11 cellular contexts compared by ENCODE assay signal in the genomic region with DNA sequence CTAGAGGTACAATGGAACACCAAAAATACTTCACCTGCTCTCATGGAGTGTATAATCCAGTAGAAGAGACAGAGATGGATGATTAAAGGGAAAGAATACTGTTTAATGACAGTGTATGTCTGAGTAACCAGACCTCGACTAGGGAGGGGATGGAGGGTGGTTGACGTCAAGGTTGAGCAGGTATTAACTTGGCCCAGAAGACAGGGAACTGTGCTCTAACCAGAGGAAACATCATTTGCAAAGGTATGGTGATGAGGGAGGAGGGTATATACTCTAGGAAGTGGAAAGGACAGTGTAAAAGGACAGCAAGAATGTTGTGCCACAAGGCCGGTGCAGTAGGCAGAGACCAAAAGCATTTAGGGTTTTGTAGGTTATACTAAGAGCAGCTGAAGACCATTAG. TPM values are rescaled to one million over a fixed set of nuclear protein-coding genes. Genes with fewer than 3 reads are reported as not detected.
A peak's percentile ranks its signal among the peaks of the same experiment; 100 is the strongest.
DNase-seq lines count a peak whose midpoint lies in the region; ATAC-seq and TF ChIP-seq lines count a peak whose summit lies in the region.
"Had no signal": no experiment of that assay in that cellular context is flagged by ENCODE, and none has a peak within 500 bp of the region (broad histone marks: within the 10 kb centered on the region; RNA-seq: fewer than 3 reads in every experiment).

No MANE protein-coding gene starts in this region.

- no peak for TF ChIP-seq EP300 in tibial nerve (IDR thresholded peaks at IDR 0.05)

- no peak overlapping the region for H2AFZ ChIP-seq in SU-DHL-6 (ENCODE audit: low read depth, low read length, severe bottlenecking)

- peak overlapping the region in 8 of 10 donors; percentile 75 to 92 (median 87) for H3K4me3 Mint-ChIP-seq in naive thymus-derived CD4-positive, alpha-beta T cell

- H3K4me3 ChIP-seq in SU-DHL-6 (ENCODE audit: insufficient read depth, low read length, poor library complexity, severe bottlenecking) = peak overlapping the region; percentile 95
- H3K4me3 ChIP-seq in naive thymus-derived CD4-positive, alpha-beta T cell (ENCODE audit: low read length) = peak overlapping the region; percentile 21
- H3K4me3 ChIP-seq in testis = no peak overlapping the region
- no peak overlapping the region for H3K4me3 ChIP-seq in tibial nerve

- TF ChIP-seq CTCF in GM10266 (IDR thresholded peaks at IDR 0.05; ENCODE audit: control insufficient read depth, insufficient read depth, low read depth, missing control alignments) = no peak
- TF ChIP-seq CTCF in SU-DHL-6 (IDR thresholded peaks at IDR 0.05; ENCODE audit: insufficient read depth, low read length, poor library complexity, severe bottlenecking) = no peak
- no peak for TF ChIP-seq CTCF in testis (IDR thresholded peaks at IDR 0.05)
- TF ChIP-seq CTCF in tibial nerve (IDR thresholded peaks at IDR 0.05) = no peak

- intact Hi-C loops in naive thymus-derived CD4-positive, alpha-beta T cell (cut with micrococcal nuclease) = loop anchor here (1.0 to 10.0 kb wide), 5 partner anchors 195 to 1297 kb away; partner anchors contain the start of genes CYTH3 (in 1 of the 2) and ZDHHC4 (in 1 of the 2)
- intact Hi-C loops in testis (cut with DNase I; ENCODE audit: low total_unique reads) = no loop called here

- peaks cover 6% of the 10 kb centered on the region; the same call in 1 of the 2 replicates for H4K20me1 ChIP-seq in SU-DHL-6 (ENCODE audit: low read depth, low read length)

- no peaks in the 10 kb centered on the region for H3K9me3 Mint-ChIP-seq in naive thymus-derived CD4-positive, alpha-beta T cell

- 81 to 93% methylated on average over 3 of the region's 3 CpGs for WGBS in testis, 2 donors
- 90 to 95% methylated on average over 3 of the region's 3 CpGs for WGBS in tibial nerve, 2 donors

- POLR2A ChIA-PET in naive thymus-derived CD4-positive, alpha-beta T cell (lab: Charles Lee) = interaction anchor here (0.6 to 2.1 kb wide), 2 partner anchors 71 to 438 kb away, joined by 3 to 8 read pairs; partner anchors contain the start of gene UMAD1

- peaks cover 73% of the 10 kb centered on the region for H3K79me2 ChIP-seq in SU-DHL-6 (ENCODE audit: insufficient read depth, low read length)

- H3K4me1 Mint-ChIP-seq in naive thymus-derived CD4-positive, alpha-beta T cell = peaks cover 21 to 59% (median 43%) of the 10 kb centered on the region in 7 donors

- H3K4me1 ChIP-seq in naive thymus-derived CD4-positive, alpha-beta T cell (ENCODE audit: control insufficient read depth in 2 of 2, insufficient read depth in 2 of 2, low read length in 2 of 2) = peaks cover 27 to 29% of the 10 kb centered on the region in 2 donors
- H3K4me1 ChIP-seq in testis (peaks cover 4% of the 10 kb centered on the region), tibial nerve (peaks cover 7 to 37% (median 14%) of the 10 kb centered on the region in 4 donors)

- no peaks in the 10 kb centered on the region for H3K9me3 ChIP-seq in SU-DHL-6 (ENCODE audit: insufficient read depth, low read length)
- no peaks in the 10 kb centered on the region for H3K9me3 ChIP-seq in naive thymus-derived CD4-positive, alpha-beta T cell (ENCODE audit: control insufficient read depth in 2 of 3, low read length in 3 of 3)
- no peaks in the 10 kb centered on the region for H3K9me3 ChIP-seq in testis
- H3K9me3 ChIP-seq in tibial nerve = no peaks in the 10 kb centered on the region

- H3K27me3 ChIP-seq in SU-DHL-6 (ENCODE audit: low read length) = no peaks in the 10 kb centered on the region
- no peaks in the 10 kb centered on the region for H3K27me3 ChIP-seq in naive thymus-derived CD4-positive, alpha-beta T cell (ENCODE audit: control insufficient read depth in 2 of 2, insufficient read depth in 2 of 2, low read length in 2 of 2)
- no peaks in the 10 kb centered on the region for H3K27me3 ChIP-seq in testis
- H3K27me3 ChIP-seq in tibial nerve = no peaks in the 10 kb centered on the region

- no peaks in the 10 kb centered on the region for H3K9me2 ChIP-seq in SU-DHL-6 (replicated peaks; ENCODE audit: insufficient read depth, low read length)

- peaks cover 7 to 25% (median 18%) of the 10 kb centered on the region in 5 donors for H3K36me3 Mint-ChIP-seq in naive thymus-derived CD4-positive, alpha-beta T cell

- peak overlapping the region; percentile 89 for H3K4me2 ChIP-seq in SU-DHL-6 (ENCODE audit: low read depth, low read length, poor library complexity, severe bottlenecking)

- TF ChIP-seq POLR2A in testis (IDR thresholded peaks at IDR 0.05) = no peak
- TF ChIP-seq POLR2A in tibial nerve (IDR thresholded peaks at IDR 0.05) = no peak

- peak; percentile 23 for ATAC-seq in GM21515 (IDR thresholded peaks at IDR 0.05; ENCODE audit: unreplicated experiment)
- no peak for ATAC-seq in naive thymus-derived CD4-positive, alpha-beta T cell

- peak overlapping the region; percentile 91 for H3K9ac ChIP-seq in SU-DHL-6 (ENCODE audit: low read length)

- H3K27ac ChIP-seq in SU-DHL-6 (ENCODE audit: low read depth, low read length) = peak overlapping the region; percentile 88
- peak overlapping the region; percentile 98 for H3K27ac ChIP-seq in naive thymus-derived CD4-positive, alpha-beta T cell (ENCODE audit: low read depth, low read length)
- no peak overlapping the region for H3K27ac ChIP-seq in testis
- peak overlapping the region in 1 of 4 donors; percentile 38 for H3K27ac ChIP-seq in tibial nerve

- H3F3A ChIP-seq in SU-DHL-6 (ENCODE audit: insufficient read depth) = peaks cover 28% of the 10 kb centered on the region

- DNase-seq in GM10266 (ENCODE audit: extremely low spot score) (peak; percentile 25), testis (no peak), tibial nerve (ENCODE audit: low spot score in 2 of 2) (no peak), cerebellum (ENCODE audit: low spot score) (no peak), SW 1271 (lab: John Stamatoyannopoulos, UW) (no peak)
- DNase-seq in naive thymus-derived CD4-positive, alpha-beta T cell = no peak
- DNase-seq: activated CD4-positive, CD25-positive, alpha-beta regulatory T cell; cortex of kidney; NCI-H526 treated with DMSO at 0.1 percent for 48 hours had no signal

- H3K27ac Mint-ChIP-seq in naive thymus-derived CD4-positive, alpha-beta T cell = peak overlapping the region; percentile 81 to 91 (median 85)

- H3K36me3 ChIP-seq in SU-DHL-6 (ENCODE audit: low read length) = peaks cover 25% of the 10 kb centered on the region; the same call in 1 of the 2 replicates
- H3K36me3 ChIP-seq in naive thymus-derived CD4-positive, alpha-beta T cell (ENCODE audit: control insufficient read depth in 2 of 3, insufficient read depth in 3 of 3, low read length in 3 of 3) = no peaks in the 10 kb centered on the region
- H3K36me3 ChIP-seq in testis (ENCODE audit: low read depth, missing control alignments) = no peaks in the 10 kb centered on the region
- no peaks in the 10 kb centered on the region for H3K36me3 ChIP-seq in tibial nerve

- CTCF ChIA-PET in naive thymus-derived CD4-positive, alpha-beta T cell (lab: Charles Lee) = no interaction called here

- no peaks in the 10 kb centered on the region for H3K27me3 Mint-ChIP-seq in naive thymus-derived CD4-positive, alpha-beta T cell

RNA-seq across cellular contexts. Expression of gene MIOS, which starts 2.9 kb away (rescaled TPM):
- 10 to 100 TPM; 24.3 to 31.7 (median 28.7) TPM for total RNA-seq in naive thymus-derived CD4-positive, alpha-beta T cell
- 10 to 100 TPM; 15.6 to 21.6 TPM for polyA plus RNA-seq in naive thymus-derived CD4-positive, alpha-beta T cell
- total RNA-seq in testis (10 to 100 TPM; 51.3 to 66.0 TPM), tibial nerve (10 to 100 TPM; 35.9 to 80.4 (median 61.9) TPM), cerebellum (57.0 TPM)
- 35.9 TPM for polyA plus RNA-seq in testis (ENCODE audit: insufficient read depth, low read depth, low replicate concordance)

RNA-seq across cellular contexts. Expression of gene COL28A1, which starts 33.9 kb away (rescaled TPM):
- total RNA-seq in naive thymus-derived CD4-positive, alpha-beta T cell = under 1 TPM in 4 of 5 experiments, not detected in 1; 0.24 to 0.49 (median 0.41) TPM
- under 1 TPM in 1 of 2 donors, not detected in 1; 0.12 TPM for polyA plus RNA-seq in naive thymus-derived CD4-positive, alpha-beta T cell
- 1 to 10 TPM; 8.7 to 9.2 TPM for total RNA-seq in testis
- polyA plus RNA-seq in testis (ENCODE audit: insufficient read depth, low read depth, low replicate concordance) = 4.0 TPM
- 100 to 1,000 TPM in 3 of 4 donors, 10 to 100 TPM in 1; 60.0 to 142 (median 122) TPM for total RNA-seq in tibial nerve
- 6.2 TPM for total RNA-seq in cerebellum

Comparison
In these comparisons a context has a peak if more than half of its experiments do, and no peak if none do; other contexts are left out.
1. H3K27ac ChIP-seq: peak in SU-DHL-6 (single experiment) and naive thymus-derived CD4-positive, alpha-beta T cell (single experiment); none in testis (0 of 2).
2. H3K4me3 ChIP-seq: peak in SU-DHL-6 (single experiment) and naive thymus-derived CD4-positive, alpha-beta T cell (single experiment); none in testis (0 of 2) and tibial nerve (0 of 4).